In the genomic region with DNA sequence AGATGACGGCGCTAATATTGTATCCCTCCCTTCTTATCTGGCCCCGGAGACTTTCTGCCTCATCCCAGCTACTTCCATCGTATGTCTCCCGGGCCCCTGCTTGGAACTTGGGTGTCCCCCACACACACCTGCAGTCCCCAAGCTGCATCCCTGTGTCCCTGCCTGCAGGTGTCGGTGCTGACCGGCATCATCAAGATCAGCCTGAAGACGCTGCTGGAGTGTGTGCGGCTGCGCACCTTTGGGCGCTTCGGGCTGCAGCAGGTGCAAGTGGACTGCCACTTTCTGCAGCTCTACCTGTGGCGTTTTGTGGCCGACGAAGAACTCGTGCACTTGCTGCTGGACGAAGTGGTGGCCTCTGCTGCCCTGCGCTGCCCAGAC, we compare ENCODE assay signal across 7 cellular contexts. TPM values are rescaled to one million over a fixed set of nuclear protein-coding genes. Genes with fewer than 3 reads are reported as not detected.
DNase-seq lines count a peak whose midpoint lies in the region; ATAC-seq and TF ChIP-seq lines count a peak whose summit lies in the region.

No MANE protein-coding gene starts in this region.

- WGBS in liver, result 76% methylated on average over 18 of the region's 18 CpGs

- H3K9ac ChIP-seq in HUES48 (ENCODE audit: low read depth, low read length) (no peak overlapping the region), liver (ENCODE audit: low read depth in 1 of 2, low read length in 2 of 2) (no peak overlapping the region)

- no peaks in the 10 kb centered on the region for H3K27me3 ChIP-seq in HUES48 (ENCODE audit: control insufficient read depth, insufficient read depth, low read length)
- H3K27me3 ChIP-seq in liver (ENCODE audit: control insufficient read depth in 4 of 4, insufficient read depth in 4 of 4, low read length in 3 of 4), result no peaks in the 10 kb centered on the region

- ATAC-seq in GM21423 (IDR thresholded peaks at IDR 0.05; ENCODE audit: unreplicated experiment), result no peak

- H3K27ac ChIP-seq in HUES48 (ENCODE audit: low read depth, low read length) (peak overlapping the region; percentile 44), VCaP (peak overlapping the region; percentile 100), liver (ENCODE audit: low read depth in 1 of 2, low read length in 2 of 2) (peak overlapping the region; percentile 59 to 87), substantia nigra (ENCODE audit: low read depth, low read length, poor library complexity, severe bottlenecking) (peak overlapping the region; percentile 79)

- H3K9me3 ChIP-seq in HUES48 (ENCODE audit: control insufficient read depth, insufficient read depth, low read length) (no peaks in the 10 kb centered on the region), liver (ENCODE audit: control insufficient read depth in 4 of 4, low read length in 3 of 4) (no peaks in the 10 kb centered on the region)

- H3K4me3 ChIP-seq in HUES48 (ENCODE audit: low read depth, low read length), result peak overlapping the region; percentile 38; the same call in 1 of the 2 replicates
- H3K4me3 ChIP-seq in liver (ENCODE audit: low read depth in 1 of 3, low read length in 3 of 3), result peak overlapping the region in 1 of 3 donors; percentile 11

- TF ChIP-seq CTCF in VCaP (conservative IDR thresholded peaks at IDR 0.05), result no peak
- no peak for TF ChIP-seq CTCF in liver (IDR thresholded peaks at IDR 0.05; ENCODE audit: low read depth, low read length, missing input control)

- no peak for DNase-seq in substantia nigra (lab: John Stamatoyannopoulos, UW)
- no peak for DNase-seq in medulla oblongata (ENCODE audit: extremely low spot score)
- no peak for DNase-seq in OCI-M1 (lab: John Stamatoyannopoulos, UW)

- H3K4me1 ChIP-seq in HUES48 (ENCODE audit: control insufficient read depth, insufficient read depth, low read length) (peaks cover 13% of the 10 kb centered on the region), liver (ENCODE audit: control insufficient read depth in 4 of 4, insufficient read depth in 4 of 4, low read length in 3 of 4) (peaks cover 21 to 55% (median 46%) of the 10 kb centered on the region in 4 donors)

- peaks cover 32% of the 10 kb centered on the region for H3K36me3 ChIP-seq in HUES48 (ENCODE audit: control insufficient read depth, insufficient read depth, low read length)
- peaks cover 0 to 13% (median 10%) of the 10 kb centered on the region in 4 donors for H3K36me3 ChIP-seq in liver (ENCODE audit: control insufficient read depth in 4 of 4, insufficient read depth in 3 of 4, low read depth in 1 of 4, low read length in 3 of 4)

- no peak for TF ChIP-seq RAD21 in liver (IDR thresholded peaks at IDR 0.05)

TF ChIP-seq in liver, 16 proteins besides CTCF, POLR2A, EP300 and RAD21:
- no peak for TF ChIP-seq FOXA2 (IDR thresholded peaks at IDR 0.05)
- no peak for TF ChIP-seq EGR1 (IDR thresholded peaks at IDR 0.05; ENCODE audit: low read depth in 2 of 2)

RNA-seq across cellular contexts. Expression of a gene that starts 0.5 kb away (rescaled TPM):
- 100 to 1,000 TPM in 1 of 2 donors, 10 to 100 TPM in 1; 69.4 to 337 TPM for total RNA-seq in liver
- polyA plus RNA-seq in liver, result 100 to 1,000 TPM in 1 of 2 donors, 10 to 100 TPM in 1; 39.0 to 109 TPM

RNA-seq across cellular contexts. Expression of a gene that starts 6.4 kb away (rescaled TPM):
- total RNA-seq in liver, result 1 to 10 TPM; 2.2 to 4.9 TPM
- polyA plus RNA-seq in liver, result 10 to 100 TPM in 1 of 2 donors, 1 to 10 TPM in 1; 7.4 to 13.9 TPM

RNA-seq across cellular contexts. Expression of a gene that starts 10.8 kb away (rescaled TPM):
- total RNA-seq in liver, result 100 to 1,000 TPM; 199 to 332 TPM
- polyA plus RNA-seq in liver, result 100 to 1,000 TPM; 393 to 535 TPM

RNA-seq across cellular contexts. Expression of a gene that starts 11.0 kb away (rescaled TPM):
- total RNA-seq in liver, result 10 to 100 TPM; 31.7 to 39.2 TPM
- 10 to 100 TPM; 31.1 to 47.2 TPM for polyA plus RNA-seq in liver

RNA-seq across cellular contexts. Expression of a gene that starts 15.1 kb away (rescaled TPM):
- total RNA-seq in liver, result 100 to 1,000 TPM; 102 to 158 TPM
- polyA plus RNA-seq in liver, result 10 to 100 TPM; 33.2 to 66.0 TPM

Comparison
In these comparisons a context has a peak if more than half of its experiments do, and no peak if none do; other contexts are left out.
1. H3K27ac ChIP-seq: peak in every context shown above with its lines; median percentile 100 in VCaP; 79 in substantia nigra; 73 in liver; 44 in HUES48.